ENCODE assay signal across 8 cellular contexts in the genomic region with DNA sequence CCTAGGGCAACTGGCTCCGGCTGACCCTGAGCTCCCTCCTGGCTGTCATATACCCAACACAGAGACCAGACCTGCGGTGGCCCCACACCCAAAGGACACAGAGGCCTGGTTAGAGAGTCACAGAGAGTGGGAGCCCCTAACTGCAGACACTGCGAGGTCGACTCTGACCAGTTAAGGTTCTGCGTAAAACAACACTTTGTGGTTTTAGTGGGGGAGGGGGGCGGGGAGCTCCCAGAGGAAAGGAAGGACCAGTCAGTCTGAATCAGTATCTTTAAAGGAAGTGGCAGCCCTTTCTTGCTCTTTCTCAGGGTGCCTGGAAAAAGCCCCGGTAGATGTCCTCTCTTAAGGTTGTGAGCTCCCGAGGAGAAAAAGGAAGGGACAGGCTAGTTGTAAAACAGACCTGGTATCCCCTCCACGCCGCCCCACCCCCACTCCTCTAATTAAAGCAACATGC. TPM values are rescaled to one million over a fixed set of nuclear protein-coding genes. Genes with fewer than 3 reads are reported as not detected.
A peak's percentile ranks its signal among the peaks of the same experiment; 100 is the strongest.
DNase-seq lines count a peak whose midpoint lies in the region; ATAC-seq and TF ChIP-seq lines count a peak whose summit lies in the region.

No MANE protein-coding gene starts in this region.

- H3K4me1 Mint-ChIP-seq in T-helper 17 cell: peaks cover 63% of the 10 kb centered on the region
- peaks cover 78% of the 10 kb centered on the region for H3K4me1 Mint-ChIP-seq in stimulated activated effector memory CD8-positive, alpha-beta T cell treated with anti-CD3 and anti-CD28 coated beads, Interleukin-12 subunit alpha, Interleukin-12 subunit beta, amount 100 ng/mL, for 72 hours

- peaks cover 17% of the 10 kb centered on the region for H3K36me3 Mint-ChIP-seq in T-helper 17 cell (ENCODE audit: low read depth)
- peaks cover 66% of the 10 kb centered on the region for H3K36me3 Mint-ChIP-seq in stimulated activated effector memory CD8-positive, alpha-beta T cell treated with anti-CD3 and anti-CD28 coated beads, Interleukin-12 subunit alpha, Interleukin-12 subunit beta, amount 100 ng/mL, for 72 hours

- peak overlapping the region; percentile 86 for H3K4me3 Mint-ChIP-seq in T-helper 17 cell
- H3K4me3 Mint-ChIP-seq in stimulated activated effector memory CD8-positive, alpha-beta T cell treated with anti-CD3 and anti-CD28 coated beads, Interleukin-12 subunit alpha, Interleukin-12 subunit beta, amount 100 ng/mL, for 72 hours: peak overlapping the region; percentile 85

- no peaks in the 10 kb centered on the region for H3K9me3 ChIP-seq in T-helper 17 cell (ENCODE audit: control insufficient read depth, low read length, poor library complexity, severe bottlenecking)

- ATAC-seq in T-helper 17 cell: no peak
- peak; percentile 2 for ATAC-seq in stimulated activated effector memory CD8-positive, alpha-beta T cell treated with anti-CD3 and anti-CD28 coated beads, Interleukin-12 subunit alpha, Interleukin-12 subunit beta, amount 100 ng/mL, for 72 hours

- H3K4me3 ChIP-seq in fibroblast of villous mesenchyme (ENCODE audit: low read depth, low read length): peak overlapping the region; percentile 76

- H3K9me3 Mint-ChIP-seq in stimulated activated effector memory CD8-positive, alpha-beta T cell treated with anti-CD3 and anti-CD28 coated beads, Interleukin-12 subunit alpha, Interleukin-12 subunit beta, amount 100 ng/mL, for 72 hours: no peaks in the 10 kb centered on the region

- DNase-seq in SIG-M5 treated with dmso at 0.1 percent for 504 hours (lab: John Stamatoyannopoulos, UW; ENCODE audit: unreplicated experiment) (peak; percentile 30), SIG-M5 (lab: John Stamatoyannopoulos, UW) (no peak), T-helper 17 cell (no peak), fibroblast of villous mesenchyme (ENCODE audit: low read depth) (peak; percentile 73), NCI-H2081 treated with DMSO at 0.1 percent for 48 hours (lab: John Stamatoyannopoulos, UW) (no peak), cerebellar nuclear complex (lab: John Stamatoyannopoulos, UW) (no peak), NCI-H1105 treated with DMSO at 0.1 percent for 48 hours (lab: John Stamatoyannopoulos, UW) (no peak)
- DNase-seq in stimulated activated effector memory CD8-positive, alpha-beta T cell treated with anti-CD3 and anti-CD28 coated beads, Interleukin-12 subunit alpha, Interleukin-12 subunit beta, amount 100 ng/mL, for 72 hours (ENCODE audit: low spot score in 2 of 2): peak in 1 of 2 donors; percentile 58

- H3K27me3 Mint-ChIP-seq in T-helper 17 cell: no peaks in the 10 kb centered on the region

- TF ChIP-seq CTCF in fibroblast of villous mesenchyme (IDR thresholded peaks at IDR 0.05; ENCODE audit: insufficient read depth, low read depth, low read length): no peak

- peak overlapping the region; percentile 32 for H3K27ac Mint-ChIP-seq in T-helper 17 cell
- peak overlapping the region; percentile 72 for H3K27ac Mint-ChIP-seq in stimulated activated effector memory CD8-positive, alpha-beta T cell treated with anti-CD3 and anti-CD28 coated beads, Interleukin-12 subunit alpha, Interleukin-12 subunit beta, amount 100 ng/mL, for 72 hours

RNA-seq across cellular contexts. Expression of a gene that starts 2.4 kb away (rescaled TPM):
- total RNA-seq in T-helper 17 cell: 10 to 100 TPM; 64.9 to 67.4 TPM
- 14.8 and 15.1 TPM in 2 replicates for total RNA-seq in fibroblast of villous mesenchyme

Comparison
In these comparisons a context has a peak if more than half of its experiments do, and no peak if none do; other contexts are left out.
1. DNase-seq: peak in SIG-M5 treated with dmso at 0.1 percent for 504 hours (single experiment) and fibroblast of villous mesenchyme (single experiment); none in SIG-M5 (single experiment), T-helper 17 cell (0 of 3), NCI-H2081 treated with DMSO at 0.1 percent for 48 hours (single experiment), cerebellar nuclear complex (0 of 2) and NCI-H1105 treated with DMSO at 0.1 percent for 48 hours (single experiment).